Comparison of ENCODE assay signal across 1 cellular context in genomic region chr15:59360896-59361295, GRCh38.
TF ChIP-seq lines count a peak whose summit lies in the region.

No MANE protein-coding gene starts in this region.

TF ChIP-seq in HepG2, 621 proteins besides CTCF, POLR2A, EP300 and RAD21 (continued from another document):
- TF ChIP-seq PRDM15 (CRISPR knock-in tag; IDR thresholded peaks at IDR 0.05) (no peak), CEBPG (CRISPR knock-in tag; IDR thresholded peaks at IDR 0.05) (peak; percentile 36; the same call in 1 of the 2 replicates), ZNF644 (CRISPR knock-in tag; IDR thresholded peaks at IDR 0.05; ENCODE audit: low read depth) (0 out of 2 replicates have a peak, but pooled peaks have one; percentile 11), ZNF747 (CRISPR knock-in tag; IDR thresholded peaks at IDR 0.05; ENCODE audit: borderline replicate concordance) (no peak), FOXA1 (IDR thresholded peaks at IDR 0.05) (no peak), FOXA1 (CRISPR knock-in tag; IDR thresholded peaks at IDR 0.05) (peak; percentile 53; the same call in 1 of the 2 replicates), SAP130 (CRISPR knock-in tag; IDR thresholded peaks at IDR 0.05; ENCODE audit: low read depth) (peak; percentile 47; the same call in 1 of the 2 replicates), CEBPB (IDR thresholded peaks at IDR 0.05; ENCODE audit: borderline replicate concordance, low read depth, low read length) (peak; percentile 34; the same call in 1 of the 2 replicates)
TF ChIP-seq in HepG2: peak in this region for 7.
